25 cellular contexts compared by ENCODE assay signal in the genomic region with DNA sequence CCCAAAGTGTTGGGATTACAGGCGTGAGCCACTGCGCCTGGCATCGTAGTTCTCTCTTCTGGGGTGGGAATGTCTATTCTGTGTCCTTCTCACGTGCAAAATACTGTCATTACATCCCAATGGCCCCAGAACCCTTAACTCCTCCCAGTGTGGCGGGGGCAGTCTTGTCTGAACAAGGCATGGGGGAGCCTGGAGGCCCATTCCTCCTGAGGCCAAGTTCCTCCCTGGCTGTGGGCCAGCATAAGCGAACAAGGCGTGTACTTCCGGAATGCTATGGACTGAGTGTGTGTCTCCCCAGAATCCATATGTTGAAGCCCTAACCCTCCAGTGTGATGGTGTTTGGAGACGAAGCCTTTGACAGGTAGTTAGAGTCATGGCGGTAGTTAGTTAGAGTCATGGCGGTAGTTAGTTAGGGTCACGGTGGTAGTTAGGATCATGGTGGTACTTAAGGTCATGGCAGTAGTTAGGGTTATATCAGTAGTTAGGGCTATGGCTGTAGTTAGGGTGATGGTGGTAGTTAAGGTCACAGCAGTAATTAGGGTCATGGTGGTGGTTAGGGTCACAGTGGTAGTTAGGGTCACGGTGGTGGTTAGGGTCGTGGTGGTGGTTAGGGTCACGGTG.
DNase-seq lines count a peak whose midpoint lies in the region; ATAC-seq, FAIRE-seq and TF ChIP-seq lines count a peak whose summit lies in the region.
"Had no signal": no experiment of that assay in that cellular context is flagged by ENCODE, and none has a peak within 500 bp of the region (broad histone marks: within the 10 kb centered on the region; RNA-seq: fewer than 3 reads in every experiment).

No MANE protein-coding gene starts in this region.

- peak; percentile 16 for DNase-seq in CD14-positive monocyte (ENCODE audit: low spot score)
- DNase-seq in T-helper 17 cell = no peak
- DNase-seq in foreskin keratinocyte = peak; percentile 25 to 27
- DNase-seq in progenitor cell of endocrine pancreas (ENCODE audit: low spot score, unreplicated experiment) = no peak
- DNase-seq in urothelium cell line (ENCODE audit: low spot score) = no peak
- no peak for DNase-seq in RPMI8226
- DNase-seq in naive thymus-derived CD4-positive, alpha-beta T cell = no peak
- DNase-seq: activated CD4-positive, alpha-beta T cell treated with anti-CD3 and anti-CD28 coated beads, Interleukin-2, amount 50 U/mL, for 48 hours; activated CD4-positive, CD25-positive, alpha-beta regulatory T cell; C1 segment of cervical spinal cord; Caco-2; effector memory CD4-positive, alpha-beta T cell; erythroblast; GDM1; kidney glomerular epithelial cell; NCI-H1694; NCI-H510A; occipital lobe; PC-3; SHP77 treated with DMSO at 0.1 percent for 48 hours; stimulated activated CD8-positive, alpha-beta memory T cell treated with anti-CD3 and anti-CD28 coated beads, Interleukin-4, amount 100 ng/mL, for 48 hours; substantia nigra had no signal

- no peak for FAIRE-seq in urothelium cell line (lab: Jason Lieb, UNC)

- no peak overlapping the region for H3K4me3 ChIP-seq in naive thymus-derived CD4-positive, alpha-beta T cell (ENCODE audit: low read length)
- H3K4me3 ChIP-seq: coronary artery, HAP-1, skin epidermis had no signal

- no peaks in the 10 kb centered on the region for H3K9me3 ChIP-seq in T-helper 17 cell (ENCODE audit: control insufficient read depth, low read length, poor library complexity, severe bottlenecking)
- no peaks in the 10 kb centered on the region for H3K9me3 ChIP-seq in naive thymus-derived CD4-positive, alpha-beta T cell (ENCODE audit: control insufficient read depth in 2 of 3, low read length in 3 of 3)
- H3K9me3 ChIP-seq: Caco-2, HAP-1 had no signal

- H3K9me3 Mint-ChIP-seq in CD14-positive monocyte = peaks cover 11 to 40% (median 28%) of the 10 kb centered on the region in 7 donors
- H3K9me3 Mint-ChIP-seq in progenitor cell of endocrine pancreas (ENCODE audit: low read depth) = peaks cover 17% of the 10 kb centered on the region
- H3K9me3 Mint-ChIP-seq in naive thymus-derived CD4-positive, alpha-beta T cell = peaks cover 0 to 13% (median 2%) of the 10 kb centered on the region in 11 donors

- TF ChIP-seq CTCF in CD14-positive monocyte (IDR thresholded peaks at IDR 0.05) (no peak), foreskin keratinocyte (conservative IDR thresholded peaks at IDR 0.05) (no peak), progenitor cell of endocrine pancreas (IDR thresholded peaks at IDR 0.05; ENCODE audit: unreplicated experiment) (no peak)

- CTCF ChIA-PET in naive thymus-derived CD4-positive, alpha-beta T cell (lab: Charles Lee) = no interaction called here

- no peaks in the 10 kb centered on the region for H3K4me1 ChIP-seq in foreskin keratinocyte
- H3K4me1 ChIP-seq in naive thymus-derived CD4-positive, alpha-beta T cell (ENCODE audit: control insufficient read depth in 2 of 2, insufficient read depth in 2 of 2, low read length in 2 of 2) = peaks cover 0 to 1% of the 10 kb centered on the region in 2 donors
- H3K4me1 ChIP-seq: Caco-2, HAP-1 had no signal

- H3K27ac Mint-ChIP-seq in CD14-positive monocyte (no peak overlapping the region), T-helper 17 cell (peak overlapping the region; percentile 24), progenitor cell of endocrine pancreas (peak overlapping the region; percentile 84)
- peak overlapping the region in 2 of 9 donors; percentile 48 to 86 for H3K27ac Mint-ChIP-seq in naive thymus-derived CD4-positive, alpha-beta T cell

- peaks cover 2% of the 10 kb centered on the region for H3K4me1 Mint-ChIP-seq in CD14-positive monocyte
- peaks cover 14% of the 10 kb centered on the region for H3K4me1 Mint-ChIP-seq in T-helper 17 cell
- no peaks in the 10 kb centered on the region for H3K4me1 Mint-ChIP-seq in progenitor cell of endocrine pancreas (ENCODE audit: low read depth)
- H3K4me1 Mint-ChIP-seq in naive thymus-derived CD4-positive, alpha-beta T cell = peaks cover 0 to 21% (median 7%) of the 10 kb centered on the region in 7 donors

- POLR2A ChIA-PET in naive thymus-derived CD4-positive, alpha-beta T cell (lab: Charles Lee) = no interaction called here

- H3K4me3 Mint-ChIP-seq in CD14-positive monocyte (no peak overlapping the region), T-helper 17 cell (no peak overlapping the region), progenitor cell of endocrine pancreas (ENCODE audit: low read depth) (no peak overlapping the region)
- H3K4me3 Mint-ChIP-seq in naive thymus-derived CD4-positive, alpha-beta T cell = peak overlapping the region in 1 of 10 donors; percentile 45

- intact Hi-C loops in CD14-positive monocyte (cut with micrococcal nuclease) = no loop called here
- intact Hi-C loops in naive thymus-derived CD4-positive, alpha-beta T cell (cut with micrococcal nuclease) = no loop called here

- no peaks in the 10 kb centered on the region for H3K36me3 ChIP-seq in naive thymus-derived CD4-positive, alpha-beta T cell (ENCODE audit: control insufficient read depth in 2 of 3, insufficient read depth in 3 of 3, low read length in 3 of 3)
- H3K36me3 ChIP-seq: HAP-1 had no signal

- H3K36me3 Mint-ChIP-seq in CD14-positive monocyte (peaks cover 0 to 2% of the 10 kb centered on the region in 2 donors), T-helper 17 cell (ENCODE audit: low read depth) (peaks cover 2% of the 10 kb centered on the region), progenitor cell of endocrine pancreas (ENCODE audit: insufficient read depth) (peaks cover 20% of the 10 kb centered on the region)
- peaks cover 0 to 19% (median 8%) of the 10 kb centered on the region in 5 donors for H3K36me3 Mint-ChIP-seq in naive thymus-derived CD4-positive, alpha-beta T cell

- H3K27me3 Mint-ChIP-seq in CD14-positive monocyte (ENCODE audit: low read depth in 3 of 3) (peaks cover 2 to 7% (median 4%) of the 10 kb centered on the region in 3 donors), T-helper 17 cell (no peaks in the 10 kb centered on the region), progenitor cell of endocrine pancreas (no peaks in the 10 kb centered on the region)
- peaks cover 0 to 6% (median 0%) of the 10 kb centered on the region in 5 donors for H3K27me3 Mint-ChIP-seq in naive thymus-derived CD4-positive, alpha-beta T cell

- ATAC-seq in T-helper 17 cell = no peak
- ATAC-seq in foreskin keratinocyte = no peak
- ATAC-seq in naive thymus-derived CD4-positive, alpha-beta T cell = no peak
- ATAC-seq: PC-3 had no signal

- H3K27me3 ChIP-seq in foreskin keratinocyte = no peaks in the 10 kb centered on the region
- no peaks in the 10 kb centered on the region for H3K27me3 ChIP-seq in naive thymus-derived CD4-positive, alpha-beta T cell (ENCODE audit: control insufficient read depth in 2 of 2, insufficient read depth in 2 of 2, low read length in 2 of 2)

- H3K27ac ChIP-seq in foreskin keratinocyte = no peak overlapping the region
- H3K27ac ChIP-seq in naive thymus-derived CD4-positive, alpha-beta T cell (ENCODE audit: low read depth, low read length) = no peak overlapping the region
- H3K27ac ChIP-seq: coronary artery, skin epidermis had no signal

Comparison
In these comparisons a context has a peak if more than half of its experiments do, and no peak if none do; other contexts are left out.
1. DNase-seq: peak in CD14-positive monocyte (single experiment) and foreskin keratinocyte (2 of 2); none in T-helper 17 cell (0 of 3), progenitor cell of endocrine pancreas (single experiment), urothelium cell line (single experiment), RPMI8226 (single experiment) and naive thymus-derived CD4-positive, alpha-beta T cell (0 of 9).
2. H3K27ac Mint-ChIP-seq: peak in T-helper 17 cell (single experiment) and progenitor cell of endocrine pancreas (single experiment); none in CD14-positive monocyte (0 of 7).